1 cellular context compared by ENCODE assay signal in genomic region chrX:48917139-48917980, GRCh38.
TF ChIP-seq lines count a peak whose summit lies in the region.

No MANE protein-coding gene starts in this region.

TF ChIP-seq in K562, 482 proteins besides CTCF, POLR2A, EP300 and RAD21 (continued from another document):
- TF ChIP-seq DEAF1 (CRISPR knock-in tag; IDR thresholded peaks at IDR 0.05): peak; percentile 23; the same call in 1 of the 2 replicates
- no peak for TF ChIP-seq ZNF174 (CRISPR knock-in tag; IDR thresholded peaks at IDR 0.05)
- TF ChIP-seq ZBTB17 (CRISPR knock-in tag; IDR thresholded peaks at IDR 0.05): no peak
- no peak for TF ChIP-seq ATF3 (IDR thresholded peaks at IDR 0.05)
- TF ChIP-seq ATF3 (CRISPR knock-in tag; conservative IDR thresholded peaks at IDR 0.05): 0 out of 2 replicates have a peak, but pooled peaks have one; percentile 44
- peak; percentile 94 for TF ChIP-seq ZBTB2 (IDR thresholded peaks at IDR 0.05)
- no peak for TF ChIP-seq PRMT5 (CRISPR knock-in tag; IDR thresholded peaks at IDR 0.05)
- TF ChIP-seq SP1 (CRISPR knock-in tag; IDR thresholded peaks at IDR 0.05): peak; percentile 55; the same call in 1 of the 2 replicates
- TF ChIP-seq BHLHE40 (IDR thresholded peaks at IDR 0.05; ENCODE audit: low read length): peak; percentile 51; the same call in 1 of the 2 replicates
- TF ChIP-seq HNRNPL (IDR thresholded peaks at IDR 0.05; ENCODE audit: low read depth, low read length): no peak
- TF ChIP-seq ETV5 (CRISPR knock-in tag; IDR thresholded peaks at IDR 0.05; ENCODE audit: low read depth): no peak
- TF ChIP-seq ZNF445 (CRISPR knock-in tag; IDR thresholded peaks at IDR 0.05; ENCODE audit: low read depth): no peak
- TF ChIP-seq ELK1 (CRISPR knock-in tag; IDR thresholded peaks at IDR 0.05): no peak
- peak; percentile 75; the same call in 1 of the 2 replicates for TF ChIP-seq MYBL2 (IDR thresholded peaks at IDR 0.05; ENCODE audit: low read depth)
- TF ChIP-seq MYBL2 (CRISPR knock-in tag; IDR thresholded peaks at IDR 0.05; ENCODE audit: borderline replicate concordance): no peak
- TF ChIP-seq ZNF146 (CRISPR knock-in tag; IDR thresholded peaks at IDR 0.05; ENCODE audit: unreplicated experiment): no peak
- no peak for TF ChIP-seq MECOM (CRISPR knock-in tag; IDR thresholded peaks at IDR 0.05)
- no peak for TF ChIP-seq NBN (IDR thresholded peaks at IDR 0.05; ENCODE audit: low read depth)
- TF ChIP-seq POLR2AphosphoS2 (IDR thresholded peaks at IDR 0.05; ENCODE audit: low read length): peak; percentile 73; the same call in 1 of the 2 replicates
- no peak for TF ChIP-seq ZNF347 (CRISPR knock-in tag; IDR thresholded peaks at IDR 0.05; ENCODE audit: low read depth)
- TF ChIP-seq LEF1 (IDR thresholded peaks at IDR 0.05): no peak
- TF ChIP-seq ZNF274 (IDR thresholded peaks at IDR 0.05; ENCODE audit: borderline replicate concordance, low read depth, low read length): no peak
- TF ChIP-seq PRPF4 (IDR thresholded peaks at IDR 0.05; ENCODE audit: insufficient read depth, low read depth, low read length, poor library complexity, severe bottlenecking): no peak
- TF ChIP-seq CHCHD3 (CRISPR knock-in tag; IDR thresholded peaks at IDR 0.05): no peak
- TF ChIP-seq MTA1 (IDR thresholded peaks at IDR 0.05; ENCODE audit: borderline replicate concordance): no peak
- TF ChIP-seq ATF7 (IDR thresholded peaks at IDR 0.05): peak; percentile 64; the same call in 1 of the 2 replicates
- no peak for TF ChIP-seq HINFP (tag; conservative IDR thresholded peaks at IDR 0.05; ENCODE audit: low read depth)
- peak; percentile 81 for TF ChIP-seq RFX5 (IDR thresholded peaks at IDR 0.05; ENCODE audit: low read depth, low read length)
- peak; percentile 94 to 95 for TF ChIP-seq NRF1 (conservative IDR thresholded peaks at IDR 0.05 in 1 of 2, IDR thresholded peaks at IDR 0.05 in 1 of 2)
